Comparison of ENCODE assay signal across 9 cellular contexts in the genomic region with DNA sequence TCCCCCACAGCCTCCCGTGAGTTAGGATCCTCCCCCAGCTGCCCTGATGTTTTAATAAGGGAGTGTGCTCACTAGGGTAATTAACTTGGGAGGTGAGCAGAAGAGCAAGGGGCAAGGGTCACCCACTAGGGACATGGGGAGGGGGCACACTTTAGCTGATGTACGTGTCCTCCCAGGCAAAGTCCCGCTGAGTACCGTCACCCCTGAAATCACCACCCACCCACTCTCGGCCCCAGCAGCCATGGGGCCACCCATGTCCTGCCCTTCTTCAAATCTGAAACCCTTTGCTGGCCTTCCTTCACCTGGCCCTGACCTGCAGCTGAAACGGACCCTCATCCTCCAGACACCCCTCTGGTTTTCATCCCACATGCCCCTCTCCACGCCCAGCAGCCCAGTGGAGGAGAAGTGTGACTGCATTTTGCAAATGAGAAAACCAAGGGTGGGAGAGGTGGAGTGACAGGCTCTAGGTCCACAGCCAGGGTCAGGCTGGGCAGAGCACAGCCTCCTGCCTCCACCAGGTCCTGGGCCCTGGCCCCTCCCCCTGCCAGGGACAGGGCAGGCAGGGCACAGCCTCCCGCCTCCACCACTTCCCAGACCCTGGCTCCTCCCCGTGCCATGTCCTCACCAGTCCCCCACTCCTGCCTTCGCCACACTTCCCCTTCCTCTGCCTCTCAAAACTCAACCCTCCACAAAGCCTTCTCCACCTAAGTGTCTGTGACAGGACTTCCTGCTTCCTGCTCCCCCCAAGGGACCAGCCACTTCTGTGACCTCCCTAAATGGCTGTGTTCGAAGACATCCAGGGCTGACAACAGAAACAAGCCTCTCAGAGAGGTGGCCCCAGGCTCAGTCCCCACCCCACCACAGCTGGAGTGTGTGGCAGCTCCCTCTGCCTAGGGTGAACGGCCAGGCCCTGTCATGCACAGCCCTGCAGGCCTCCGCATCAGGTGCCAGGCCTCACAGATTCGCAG. TPM values are rescaled to one million over a fixed set of nuclear protein-coding genes. Genes with fewer than 3 reads are reported as not detected.
A peak's percentile ranks its signal among the peaks of the same experiment; 100 is the strongest.
DNase-seq lines count a peak whose midpoint lies in the region; ATAC-seq and TF ChIP-seq lines count a peak whose summit lies in the region.
"Had no signal": no experiment of that assay in that cellular context is flagged by ENCODE, and none has a peak within 500 bp of the region (broad histone marks: within the 10 kb centered on the region; RNA-seq: fewer than 3 reads in every experiment).

No MANE protein-coding gene starts in this region.

- no peak for TF ChIP-seq POLR2A in suprapubic skin (IDR thresholded peaks at IDR 0.05)

- H3K4me1 ChIP-seq in suprapubic skin = peaks cover 81% of the 10 kb centered on the region

- WGBS in suprapubic skin = 62% methylated on average over 13 of the region's 14 CpGs

- peak overlapping the region; percentile 48 for H3K27ac ChIP-seq in suprapubic skin

- H3K36me3 ChIP-seq in suprapubic skin = peaks cover 17% of the 10 kb centered on the region

- peak; percentile 88 for ATAC-seq in GM21367 (IDR thresholded peaks at IDR 0.05; ENCODE audit: unreplicated experiment)
- ATAC-seq in HG03521 (IDR thresholded peaks at IDR 0.05; ENCODE audit: unreplicated experiment) = peak; percentile 87
- ATAC-seq in left ventricle myocardium superior = peak; percentile 23

- no peaks in the 10 kb centered on the region for H3K9me3 ChIP-seq in suprapubic skin

- H3K4me3 ChIP-seq in suprapubic skin = no peak overlapping the region

- H3K27me3 ChIP-seq in suprapubic skin = no peaks in the 10 kb centered on the region

- no peak for TF ChIP-seq EP300 in suprapubic skin (IDR thresholded peaks at IDR 0.05)

- intact Hi-C loops in left ventricle myocardium superior (cut with micrococcal nuclease) = no loop called here

- TF ChIP-seq CTCF in suprapubic skin (IDR thresholded peaks at IDR 0.05) = no peak

- peak; percentile 90 for DNase-seq in GDM1 (lab: John Stamatoyannopoulos, UW)
- DNase-seq in activated CD8-positive, alpha-beta memory T cell treated with anti-CD3 and anti-CD28 coated beads for 24 hours = peak; percentile 72
- peak; percentile 81 for DNase-seq in left ventricle myocardium superior
- no peak for DNase-seq in suprapubic skin (ENCODE audit: low spot score in 2 of 2)
- no peak for DNase-seq in NCI-H1092 treated with DMSO at 0.1 percent for 48 hours (lab: John Stamatoyannopoulos, UW)
- no peak for DNase-seq in RKO (ENCODE audit: low spot score)

RNA-seq across cellular contexts. Expression of gene ACSS1, which starts 15.1 kb away (rescaled TPM):
- total RNA-seq in left ventricle myocardium superior = 164 TPM
- total RNA-seq in suprapubic skin = 10 to 100 TPM; 29.0 to 80.0 (median 47.6) TPM

RNA-seq across cellular contexts. Expression of gene VSX1, which starts 39.1 kb away (rescaled TPM):
- total RNA-seq in left ventricle myocardium superior (not detected), suprapubic skin (not detected)
- total RNA-seq: dermis microvascular lymphatic vessel endothelial cell had no signal

RNA-seq across cellular contexts. Expression of gene APMAP, which starts 50.3 kb away (rescaled TPM):
- total RNA-seq in left ventricle myocardium superior (25.9 TPM), suprapubic skin (10 to 100 TPM; 61.8 to 89.3 (median 69.9) TPM)

Comparison
In these comparisons a context has a peak if more than half of its experiments do, and no peak if none do; other contexts are left out.
1. DNase-seq: peak in GDM1 (single experiment), activated CD8-positive, alpha-beta memory T cell treated with anti-CD3 and anti-CD28 coated beads for 24 hours (single experiment) and left ventricle myocardium superior (single experiment); none in suprapubic skin (0 of 2), NCI-H1092 treated with DMSO at 0.1 percent for 48 hours (single experiment) and RKO (single experiment).
2. ATAC-seq: peak in every context shown above with its lines; median percentile 88 in GM21367; 87 in HG03521; 23 in left ventricle myocardium superior.